Comparison of ENCODE assay signal across 21 cellular contexts in the genomic region with DNA sequence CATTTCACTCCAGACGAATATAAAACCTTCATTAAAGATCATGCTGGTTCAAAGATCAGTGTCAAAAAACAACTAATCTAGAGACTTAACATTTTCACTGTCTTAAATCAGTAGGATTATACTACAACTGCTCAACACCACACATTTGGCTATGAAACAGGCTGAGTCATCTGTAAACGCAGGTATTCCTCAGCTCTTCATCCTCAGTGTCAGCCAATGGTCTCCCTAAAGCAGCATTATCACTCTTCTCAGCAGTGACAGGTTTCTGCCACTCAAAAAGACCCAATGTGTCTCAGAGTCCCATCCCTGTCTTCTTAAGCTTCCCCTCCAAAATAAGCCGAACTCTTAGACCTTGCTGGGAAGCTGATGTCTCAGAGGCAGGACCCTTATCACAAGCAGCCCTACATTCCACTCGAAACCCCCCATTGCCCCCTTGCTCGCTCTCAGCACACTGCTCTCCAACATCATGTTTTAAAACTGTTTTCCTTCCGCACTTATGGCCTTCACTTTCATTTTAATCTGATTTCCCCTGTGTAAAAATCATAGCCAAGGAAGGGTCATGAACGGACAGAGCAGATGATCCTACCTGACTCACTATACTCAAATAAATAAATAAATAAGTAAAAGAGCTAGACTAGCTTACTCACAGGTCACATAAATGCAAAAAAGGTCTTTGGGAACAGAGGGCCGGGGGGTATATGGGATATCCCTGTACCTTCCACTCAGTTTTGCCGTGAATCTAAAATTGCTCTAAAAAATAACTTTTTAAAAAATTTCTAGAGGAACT. TPM values are rescaled to one million over a fixed set of nuclear protein-coding genes. Genes with fewer than 3 reads are reported as not detected.
DNase-seq lines count a peak whose midpoint lies in the region; ATAC-seq and TF ChIP-seq lines count a peak whose summit lies in the region.
"Had no signal": no experiment of that assay in that cellular context is flagged by ENCODE, and none has a peak within 500 bp of the region (broad histone marks: within the 10 kb centered on the region; RNA-seq: fewer than 3 reads in every experiment).

No MANE protein-coding gene starts in this region.

- no peaks in the 10 kb centered on the region for H3K4me1 Mint-ChIP-seq in activated naive CD4-positive, alpha-beta T cell treated with anti-CD3 and anti-CD28 coated beads for 36 hours (ENCODE audit: low read depth)
- no peaks in the 10 kb centered on the region for H3K4me1 Mint-ChIP-seq in stimulated activated effector memory CD8-positive, alpha-beta T cell treated with anti-CD3 and anti-CD28 coated beads, Interleukin-12 subunit alpha, Interleukin-12 subunit beta, amount 100 ng/mL, for 72 hours

- H3K27ac ChIP-seq in RWPE1: no peak overlapping the region
- H3K27ac ChIP-seq: C4-2B, hepatocyte, KMS-11, thoracic aorta, VCaP had no signal

- peak; percentile 75 for ATAC-seq in stimulated activated effector memory CD8-positive, alpha-beta T cell treated with anti-CD3 and anti-CD28 coated beads, Interleukin-12 subunit alpha, Interleukin-12 subunit beta, amount 100 ng/mL, for 72 hours
- ATAC-seq in GM19351 (IDR thresholded peaks at IDR 0.05; ENCODE audit: unreplicated experiment): no peak

- H3K27me3 Mint-ChIP-seq in activated naive CD4-positive, alpha-beta T cell treated with anti-CD3 and anti-CD28 coated beads for 36 hours (ENCODE audit: low read depth): no peaks in the 10 kb centered on the region

- DNase-seq in activated naive CD4-positive, alpha-beta T cell treated with anti-CD3 and anti-CD28 coated beads for 36 hours: peak; percentile 4
- DNase-seq in activated naive CD4-positive, alpha-beta T cell treated with Interleukin-2 at 50 U/mL for 16 hours: no peak
- DNase-seq in RWPE1 (ENCODE audit: low spot score) (peak; percentile 14), fibroblast of mammary gland (ENCODE audit: low read depth) (peak; percentile 45), NCI-H2029 treated with DMSO at 0.1 percent for 48 hours (lab: John Stamatoyannopoulos, UW) (no peak), NCI-H345 (lab: John Stamatoyannopoulos, UW) (no peak)
- no peak for DNase-seq in stimulated activated effector memory CD8-positive, alpha-beta T cell treated with anti-CD3 and anti-CD28 coated beads, Interleukin-12 subunit alpha, Interleukin-12 subunit beta, amount 100 ng/mL, for 72 hours (ENCODE audit: low spot score in 2 of 2)
- DNase-seq: ACHN; activated CD4-positive, alpha-beta T cell treated with anti-CD3 and anti-CD28 coated beads, Interleukin-2, amount 50 U/mL, for 4 hours; NCI-H187; NCI-H446; NK-92 treated with Interleukin-12 subunit alpha and Interleukin-12 subunit beta, amount 100 ng/mL, for 24 hours; sigmoid colon; SK-N-SH had no signal

- CTCF ChIA-PET in activated naive CD4-positive, alpha-beta T cell treated with anti-CD3 and anti-CD28 coated beads for 36 hours (lab: Charles Lee): interaction anchor here (1.0 kb wide), 1 partner anchor 9 kb away, joined by 3 read pairs; no protein-coding TSS in a partner anchor
- CTCF ChIA-PET in RWPE1 (lab: Yijun Ruan, JAX): no interaction called here

- H3K4me3 ChIP-seq in fibroblast of mammary gland (ENCODE audit: control insufficient read depth, low read depth, low read length): no peak overlapping the region
- H3K4me3 ChIP-seq: hepatocyte, sigmoid colon, thoracic aorta had no signal

- H3K4me3 Mint-ChIP-seq in activated naive CD4-positive, alpha-beta T cell treated with anti-CD3 and anti-CD28 coated beads for 36 hours: no peak overlapping the region
- H3K4me3 Mint-ChIP-seq in stimulated activated effector memory CD8-positive, alpha-beta T cell treated with anti-CD3 and anti-CD28 coated beads, Interleukin-12 subunit alpha, Interleukin-12 subunit beta, amount 100 ng/mL, for 72 hours: no peak overlapping the region

- no peak for TF ChIP-seq CTCF in RWPE1 (conservative IDR thresholded peaks at IDR 0.05; ENCODE audit: low read depth)
- no peak for TF ChIP-seq CTCF in fibroblast of mammary gland (conservative IDR thresholded peaks at IDR 0.05; ENCODE audit: control insufficient read depth, insufficient read depth, low read depth, low read length)

- H3K36me3 Mint-ChIP-seq in activated naive CD4-positive, alpha-beta T cell treated with anti-CD3 and anti-CD28 coated beads for 36 hours (ENCODE audit: low read depth): no peaks in the 10 kb centered on the region
- no peaks in the 10 kb centered on the region for H3K36me3 Mint-ChIP-seq in stimulated activated effector memory CD8-positive, alpha-beta T cell treated with anti-CD3 and anti-CD28 coated beads, Interleukin-12 subunit alpha, Interleukin-12 subunit beta, amount 100 ng/mL, for 72 hours
- H3K36me3 Mint-ChIP-seq: activated naive CD4-positive, alpha-beta T cell treated with anti-CD3 and anti-CD28 coated beads, Interleukin-2, amount 50 U/mL, for 72 hours had no signal

- POLR2A ChIA-PET in RWPE1 (lab: Yijun Ruan, JAX; ENCODE audit: low non-redundant PET): no interaction called here

- H3K9me3 Mint-ChIP-seq in activated naive CD4-positive, alpha-beta T cell treated with anti-CD3 and anti-CD28 coated beads for 36 hours: no peaks in the 10 kb centered on the region
- no peaks in the 10 kb centered on the region for H3K9me3 Mint-ChIP-seq in stimulated activated effector memory CD8-positive, alpha-beta T cell treated with anti-CD3 and anti-CD28 coated beads, Interleukin-12 subunit alpha, Interleukin-12 subunit beta, amount 100 ng/mL, for 72 hours
- H3K9me3 Mint-ChIP-seq: activated naive CD4-positive, alpha-beta T cell treated with anti-CD3 and anti-CD28 coated beads, Interleukin-2, amount 50 U/mL, for 72 hours had no signal

- intact Hi-C loops in activated naive CD4-positive, alpha-beta T cell treated with anti-CD3 and anti-CD28 coated beads for 36 hours (cut with micrococcal nuclease): no loop called here

- H3K27ac Mint-ChIP-seq in activated naive CD4-positive, alpha-beta T cell treated with anti-CD3 and anti-CD28 coated beads for 36 hours: no peak overlapping the region
- H3K27ac Mint-ChIP-seq in stimulated activated effector memory CD8-positive, alpha-beta T cell treated with anti-CD3 and anti-CD28 coated beads, Interleukin-12 subunit alpha, Interleukin-12 subunit beta, amount 100 ng/mL, for 72 hours: no peak overlapping the region
- H3K27ac Mint-ChIP-seq: activated naive CD4-positive, alpha-beta T cell treated with anti-CD3 and anti-CD28 coated beads, Interleukin-2, amount 50 U/mL, for 72 hours had no signal

RNA-seq across cellular contexts. Expression of gene CDON, which starts 23.0 kb away (rescaled TPM):
- 1 to 10 TPM; 2.6 to 3.5 TPM for total RNA-seq in activated naive CD4-positive, alpha-beta T cell treated with anti-CD3 and anti-CD28 coated beads for 36 hours

Comparison
In these comparisons a context has a peak if more than half of its experiments do, and no peak if none do; other contexts are left out.
1. DNase-seq: peak in activated naive CD4-positive, alpha-beta T cell treated with anti-CD3 and anti-CD28 coated beads for 36 hours (single experiment), RWPE1 (single experiment) and fibroblast of mammary gland (single experiment); none in activated naive CD4-positive, alpha-beta T cell treated with Interleukin-2 at 50 U/mL for 16 hours (single experiment), stimulated activated effector memory CD8-positive, alpha-beta T cell treated with anti-CD3 and anti-CD28 coated beads, Interleukin-12 subunit alpha, Interleukin-12 subunit beta, amount 100 ng/mL, for 72 hours (0 of 2), NCI-H2029 treated with DMSO at 0.1 percent for 48 hours (single experiment) and NCI-H345 (single experiment).